In genomic region chr12:47758584-47758833, GRCh38 we compare ENCODE assay signal across 8 cellular contexts. TPM values are rescaled to one million over a fixed set of nuclear protein-coding genes. Genes with fewer than 3 reads are reported as not detected.
DNase-seq lines count a peak whose midpoint lies in the region; ATAC-seq and TF ChIP-seq lines count a peak whose summit lies in the region.

No MANE protein-coding gene starts in this region.

- H3K27ac Mint-ChIP-seq in activated T-helper 17 cell treated with anti-CD3 and anti-CD28 coated beads, Interleukin-2, amount 50 U/mL, for 72 hours: no peak overlapping the region

- H3K27ac ChIP-seq in HEK293 (ENCODE audit: extremely low read depth, low read depth, low read length): no peak overlapping the region; the same call in 1 of the 2 replicates
- H3K27ac ChIP-seq in iPS-18a (ENCODE audit: low read length): no peak overlapping the region
- H3K27ac ChIP-seq in smooth muscle cell (ENCODE audit: low read depth): no peak overlapping the region

- H3K4me3 Mint-ChIP-seq in activated T-helper 17 cell treated with anti-CD3 and anti-CD28 coated beads, Interleukin-2, amount 50 U/mL, for 72 hours: peak overlapping the region; percentile 73

- peak overlapping the region; percentile 46 for H3K4me3 ChIP-seq in HEK293 (ENCODE audit: low read depth, low read length)
- H3K4me3 ChIP-seq in iPS-18a (ENCODE audit: low read length): peak overlapping the region; percentile 55
- H3K4me3 ChIP-seq in smooth muscle cell: peak overlapping the region; percentile 66

- no peaks in the 10 kb centered on the region for H3F3A ChIP-seq in smooth muscle cell (ENCODE audit: low read depth)

- H3K4me2 ChIP-seq in smooth muscle cell: peak overlapping the region; percentile 88

- ATAC-seq in activated T-helper 17 cell treated with anti-CD3 and anti-CD28 coated beads, Interleukin-2, amount 50 U/mL, for 72 hours (replicated peaks): no peak
- no peak for ATAC-seq in GM21717 (IDR thresholded peaks at IDR 0.05; ENCODE audit: unreplicated experiment)
- ATAC-seq in GM21447 (IDR thresholded peaks at IDR 0.05; ENCODE audit: unreplicated experiment): no peak

- no peaks in the 10 kb centered on the region for H3K27me3 Mint-ChIP-seq in activated T-helper 17 cell treated with anti-CD3 and anti-CD28 coated beads, Interleukin-2, amount 50 U/mL, for 72 hours

- no peaks in the 10 kb centered on the region for H3K9me3 Mint-ChIP-seq in activated T-helper 17 cell treated with anti-CD3 and anti-CD28 coated beads, Interleukin-2, amount 50 U/mL, for 72 hours

- H3K9me3 ChIP-seq in HEK293 (ENCODE audit: control insufficient read depth, insufficient read depth, low read depth, low read length): no peaks in the 10 kb centered on the region
- no peaks in the 10 kb centered on the region for H3K9me3 ChIP-seq in iPS-18a (ENCODE audit: control insufficient read depth, low read depth, low read length)
- H3K9me3 ChIP-seq in smooth muscle cell (replicated peaks; ENCODE audit: low read depth): no peaks in the 10 kb centered on the region

- no peaks in the 10 kb centered on the region for H3K27me3 ChIP-seq in iPS-18a (ENCODE audit: control insufficient read depth, insufficient read depth, low read length)
- no peaks in the 10 kb centered on the region for H3K27me3 ChIP-seq in smooth muscle cell (ENCODE audit: low read depth)

- no peaks in the 10 kb centered on the region for H4K20me1 ChIP-seq in smooth muscle cell (ENCODE audit: low read depth)

- 15% methylated on average over 10 of the region's 10 CpGs for WGBS in smooth muscle cell (ENCODE audit: low lambda C conversion rate)

- TF ChIP-seq CTCF in HEK293 (tag by site-specific recombination; IDR thresholded peaks at IDR 0.05): no peak
- TF ChIP-seq CTCF in smooth muscle cell (IDR thresholded peaks at IDR 0.05; ENCODE audit: borderline replicate concordance, insufficient read depth, poor library complexity, severe bottlenecking): no peak

- H3K36me3 Mint-ChIP-seq in activated T-helper 17 cell treated with anti-CD3 and anti-CD28 coated beads, Interleukin-2, amount 50 U/mL, for 72 hours (ENCODE audit: low read depth): no peaks in the 10 kb centered on the region

- CTCF ChIA-PET in HEK293 (lab: Yijun Ruan, JAX): interaction anchor here (0.9 to 14.1 kb wide), 7 partner anchors 10 to 80 kb away, joined by 4 to 241 read pairs (median 6); partner anchors contain the start of gene SLC48A1

- H3K36me3 ChIP-seq in HEK293 (ENCODE audit: control insufficient read depth in 2 of 2, insufficient read depth in 1 of 2, low read length in 2 of 2): no peaks in the 10 kb centered on the region
- no peaks in the 10 kb centered on the region for H3K36me3 ChIP-seq in iPS-18a (ENCODE audit: control insufficient read depth, low read depth, low read length)
- no peaks in the 10 kb centered on the region for H3K36me3 ChIP-seq in smooth muscle cell (ENCODE audit: low read depth)

- H3K9ac ChIP-seq in iPS-18a (ENCODE audit: low read length) (no peak overlapping the region), smooth muscle cell (ENCODE audit: low read depth) (peak overlapping the region; percentile 36)

- peak overlapping the region; percentile 96 for H2AFZ ChIP-seq in smooth muscle cell (ENCODE audit: low read depth)

- POLR2A ChIA-PET in HEK293 (lab: Yijun Ruan, JAX): interaction anchor here (1.1 to 1.6 kb wide), 3 partner anchors 9 to 15 kb away, joined by 3 to 6 read pairs (median 3); partner anchors contain the start of gene SLC48A1

- DNase-seq in smooth muscle cell (lab: John Stamatoyannopoulos, UW; ENCODE audit: unreplicated experiment): no peak
- no peak for DNase-seq in NCI-H128 (lab: John Stamatoyannopoulos, UW; ENCODE audit: unreplicated experiment)
- no peak for DNase-seq in NCI-H2081 (lab: John Stamatoyannopoulos, UW)

- H3K4me1 Mint-ChIP-seq in activated T-helper 17 cell treated with anti-CD3 and anti-CD28 coated beads, Interleukin-2, amount 50 U/mL, for 72 hours: peaks cover 43% of the 10 kb centered on the region

- peaks cover 7% of the 10 kb centered on the region; the same call in 1 of the 2 replicates for H3K4me1 ChIP-seq in HEK293 (ENCODE audit: control insufficient read depth, insufficient read depth, low read length)
- H3K4me1 ChIP-seq in iPS-18a (ENCODE audit: control insufficient read depth, low read depth, low read length): peaks cover 24% of the 10 kb centered on the region
- peaks cover 23% of the 10 kb centered on the region for H3K4me1 ChIP-seq in smooth muscle cell (ENCODE audit: low read depth)

- no peaks in the 10 kb centered on the region for H3K79me2 ChIP-seq in smooth muscle cell (ENCODE audit: low read depth)

TF ChIP-seq in HEK293, 187 proteins besides CTCF, POLR2A, EP300 and RAD21:
- TF ChIP-seq ZNF248 (tag by site-specific recombination; IDR thresholded peaks at IDR 0.05) (no peak), ATF2 (tag by site-specific recombination; IDR thresholded peaks at IDR 0.05; ENCODE audit: low read depth) (no peak), ZNF398 (tag by site-specific recombination; IDR thresholded peaks at IDR 0.05) (no peak), ZNF658 (tag by site-specific recombination; IDR thresholded peaks at IDR 0.05) (no peak), ZSCAN4 (tag by site-specific recombination; IDR thresholded peaks at IDR 0.05) (no peak), ZNF146 (tag by site-specific recombination; IDR thresholded peaks at IDR 0.05) (no peak), ZBTB7A (tag by site-specific recombination; IDR thresholded peaks at IDR 0.05; ENCODE audit: low read depth) (no peak), ZNF132 (tag by site-specific recombination; IDR thresholded peaks at IDR 0.05; ENCODE audit: borderline replicate concordance) (no peak)

RNA-seq across cellular contexts. Expression of gene RAPGEF3, which starts 0.2 kb away (rescaled TPM):
- 1 to 10 TPM; 1.4 to 8.4 TPM for total RNA-seq in activated T-helper 17 cell treated with anti-CD3 and anti-CD28 coated beads, Interleukin-2, amount 50 U/mL, for 72 hours
- total RNA-seq in smooth muscle cell: 4.0 and 5.6 TPM in 2 replicates
- polyA plus RNA-seq in smooth muscle cell: 1.9 and 3.6 TPM in 2 replicates

RNA-seq across cellular contexts. Expression of gene SLC48A1, which starts 14.5 kb away (rescaled TPM):
- total RNA-seq in activated T-helper 17 cell treated with anti-CD3 and anti-CD28 coated beads, Interleukin-2, amount 50 U/mL, for 72 hours: 1 to 10 TPM; 6.7 to 8.2 TPM
- 2.4 and 11.4 TPM in 2 replicates for total RNA-seq in smooth muscle cell
- polyA plus RNA-seq in smooth muscle cell: 6.2 and 8.6 TPM in 2 replicates

RNA-seq across cellular contexts. Expression of gene ENDOU, which starts 33.2 kb away (rescaled TPM):
- total RNA-seq in activated T-helper 17 cell treated with anti-CD3 and anti-CD28 coated beads, Interleukin-2, amount 50 U/mL, for 72 hours: under 1 TPM in 1 of 2 donors, not detected in 1; 0.16 TPM
- 1.8 and 5.1 TPM in 2 replicates for total RNA-seq in smooth muscle cell
- 0.47 and 0.74 TPM in 2 replicates for polyA plus RNA-seq in smooth muscle cell

RNA-seq across cellular contexts. Expression of gene RPAP3, which starts 52.7 kb away (rescaled TPM):
- 10 to 100 TPM; 33.3 to 44.0 TPM for total RNA-seq in activated T-helper 17 cell treated with anti-CD3 and anti-CD28 coated beads, Interleukin-2, amount 50 U/mL, for 72 hours
- 23.0 and 28.6 TPM in 2 replicates for total RNA-seq in smooth muscle cell
- 17.0 and 18.9 TPM in 2 replicates for polyA plus RNA-seq in smooth muscle cell
